ENCODE assay signal across 14 cellular contexts in genomic region chr1:29397981-29398380, GRCh38.
DNase-seq lines count a peak whose midpoint lies in the region; ATAC-seq and TF ChIP-seq lines count a peak whose summit lies in the region.
"Had no signal": no experiment of that assay in that cellular context is flagged by ENCODE, and none has a peak within 500 bp of the region (broad histone marks: within the 10 kb centered on the region; RNA-seq: fewer than 3 reads in every experiment).

No MANE protein-coding gene starts in this region.

- no peak overlapping the region for H3K4me3 ChIP-seq in H7 (ENCODE audit: insufficient read depth, low read depth, low read length)

- no peak for ATAC-seq in activated CD8-positive, alpha-beta memory T cell treated with anti-CD3 and anti-CD28 coated beads, Interleukin-2, amount 10 ng/mL, durations not matched to agents 7 days and 5 days
- no peak for ATAC-seq in left lobe of liver

- POLR2A ChIA-PET in GM10248 (lab: Yijun Ruan, JAX): no interaction called here

- H3K27me3 ChIP-seq in H7 (ENCODE audit: control insufficient read depth, insufficient read depth, low read length): no peaks in the 10 kb centered on the region
- H3K27me3 ChIP-seq: BE2C had no signal

- H3K27me3 Mint-ChIP-seq in activated CD8-positive, alpha-beta memory T cell treated with anti-CD3 and anti-CD28 coated beads, Interleukin-2, amount 10 ng/mL, durations not matched to agents 7 days and 5 days: peaks cover 1% of the 10 kb centered on the region

- peaks cover 2% of the 10 kb centered on the region for H3K9me3 Mint-ChIP-seq in activated CD8-positive, alpha-beta memory T cell treated with anti-CD3 and anti-CD28 coated beads, Interleukin-2, amount 10 ng/mL, durations not matched to agents 7 days and 5 days (ENCODE audit: low read depth)

- no peak overlapping the region for H3K27ac Mint-ChIP-seq in activated CD8-positive, alpha-beta memory T cell treated with anti-CD3 and anti-CD28 coated beads, Interleukin-2, amount 10 ng/mL, durations not matched to agents 7 days and 5 days
- H3K27ac Mint-ChIP-seq: CD4-positive, CD25-positive, alpha-beta regulatory T cell; H9 had no signal

- no peaks in the 10 kb centered on the region for H3K36me3 Mint-ChIP-seq in activated CD8-positive, alpha-beta memory T cell treated with anti-CD3 and anti-CD28 coated beads, Interleukin-2, amount 10 ng/mL, durations not matched to agents 7 days and 5 days
- H3K36me3 Mint-ChIP-seq: CD4-positive, CD25-positive, alpha-beta regulatory T cell; CD8-positive, alpha-beta memory T cell had no signal

- H3K36me3 ChIP-seq in H7 (replicated peaks; ENCODE audit: control insufficient read depth, insufficient read depth, low read length): no peaks in the 10 kb centered on the region
- H3K36me3 ChIP-seq: BE2C had no signal

- CTCF ChIA-PET in activated CD8-positive, alpha-beta memory T cell treated with anti-CD3 and anti-CD28 coated beads, Interleukin-2, amount 10 ng/mL, durations not matched to agents 7 days and 5 days (lab: Charles Lee): interaction anchor here (0.9 kb wide), 1 partner anchor 16 kb away, joined by 3 read pairs; no protein-coding TSS in a partner anchor
- CTCF ChIA-PET in GM10248 (lab: Yijun Ruan, JAX): interaction anchor here (1.3 to 1.6 kb wide), 2 partner anchors 13 to 20 kb away, joined by 3 read pairs; no protein-coding TSS in a partner anchor

- no peaks in the 10 kb centered on the region for H3K4me1 Mint-ChIP-seq in activated CD8-positive, alpha-beta memory T cell treated with anti-CD3 and anti-CD28 coated beads, Interleukin-2, amount 10 ng/mL, durations not matched to agents 7 days and 5 days
- H3K4me1 Mint-ChIP-seq: CD4-positive, CD25-positive, alpha-beta regulatory T cell; CD8-positive, alpha-beta memory T cell had no signal

- no peak overlapping the region for H3K4me3 Mint-ChIP-seq in activated CD8-positive, alpha-beta memory T cell treated with anti-CD3 and anti-CD28 coated beads, Interleukin-2, amount 10 ng/mL, durations not matched to agents 7 days and 5 days
- H3K4me3 Mint-ChIP-seq: CD4-positive, CD25-positive, alpha-beta regulatory T cell; CD8-positive, alpha-beta memory T cell; H9 had no signal

- TF ChIP-seq CTCF in GM20000 (IDR thresholded peaks at IDR 0.05; ENCODE audit: extremely low read depth, missing control alignments) (no peak), GM10248 (IDR thresholded peaks at IDR 0.05; ENCODE audit: control extremely low read depth, extremely low read depth, low read depth, missing control alignments) (no peak)

- peak; percentile 21 for DNase-seq in activated CD8-positive, alpha-beta memory T cell treated with anti-CD3 and anti-CD28 coated beads, Interleukin-2, amount 10 ng/mL, durations not matched to agents 7 days and 5 days
- no peak for DNase-seq in activated CD8-positive, alpha-beta memory T cell treated with anti-CD3 and anti-CD28 coated beads, Interleukin-2, amount 50 U/mL, for 48 hours
- DNase-seq in AG20443 (ENCODE audit: low spot score) (peak; percentile 3), H7 (peak; percentile 5), left lobe of liver (ENCODE audit: low spot score) (peak; percentile 10), GM20000 (ENCODE audit: low spot score) (no peak), GM10248 (ENCODE audit: extremely low spot score) (no peak)
- DNase-seq: BE2C; CD4-positive, CD25-positive, alpha-beta regulatory T cell; CD8-positive, alpha-beta memory T cell; COR-L47; GOT3; H9; IMR-90 had no signal

Comparison
In these comparisons a context has a peak if more than half of its experiments do, and no peak if none do; other contexts are left out.
1. DNase-seq: peak in activated CD8-positive, alpha-beta memory T cell treated with anti-CD3 and anti-CD28 coated beads, Interleukin-2, amount 10 ng/mL, durations not matched to agents 7 days and 5 days (single experiment), AG20443 (single experiment), H7 (single experiment) and left lobe of liver (single experiment); none in activated CD8-positive, alpha-beta memory T cell treated with anti-CD3 and anti-CD28 coated beads, Interleukin-2, amount 50 U/mL, for 48 hours (single experiment), GM20000 (single experiment) and GM10248 (single experiment).